1 cellular context compared by ENCODE assay signal in the genomic region with DNA sequence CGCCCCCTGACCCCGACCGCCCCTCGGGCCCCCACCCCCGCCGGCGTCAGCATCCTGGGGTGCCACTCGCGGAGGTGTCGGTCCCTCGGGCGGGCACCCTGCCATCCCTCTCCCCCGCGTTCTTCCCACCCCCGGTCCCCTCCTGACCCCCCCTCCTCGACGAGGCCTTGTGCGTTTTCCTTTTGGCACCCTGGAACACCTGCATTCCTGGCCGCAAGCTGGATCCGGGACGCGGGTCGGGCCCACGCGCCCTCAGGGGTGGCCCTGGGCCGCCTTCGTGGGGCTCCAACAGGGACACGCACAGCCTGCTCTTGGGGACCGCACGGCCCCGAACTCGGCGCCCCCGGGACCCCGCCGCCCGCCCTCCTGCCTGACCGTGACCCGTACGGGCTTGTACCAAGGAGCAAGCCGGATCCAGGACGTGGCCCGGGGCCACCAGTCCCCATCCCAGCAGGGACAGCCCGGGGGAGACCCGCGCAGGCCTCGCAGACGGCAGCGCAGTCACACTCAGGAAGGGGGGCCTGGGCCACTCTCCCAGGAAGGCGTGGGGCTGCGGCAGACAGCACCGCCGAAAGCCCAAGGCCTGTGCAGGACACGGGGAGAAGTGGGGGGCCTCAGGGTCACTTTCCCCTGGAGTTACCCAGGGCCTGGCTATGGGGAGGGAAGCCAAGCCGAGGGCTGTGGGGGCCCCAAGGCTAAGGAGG.
A peak's percentile ranks its signal among the peaks of the same experiment; 100 is the strongest.
TF ChIP-seq lines count a peak whose summit lies in the region.

No MANE protein-coding gene starts in this region.

TF ChIP-seq in HepG2, 621 proteins besides CTCF, POLR2A, EP300 and RAD21 (continued from another document and continues in another):
- TF ChIP-seq PHF21A (CRISPR knock-in tag; IDR thresholded peaks at IDR 0.05) (no peak), NFKBIZ (CRISPR knock-in tag; IDR thresholded peaks at IDR 0.05) (no peak), CHCHD3 (CRISPR knock-in tag; IDR thresholded peaks at IDR 0.05) (0 out of 2 replicates have a peak, but pooled peaks have one; percentile 38), FLYWCH1 (CRISPR knock-in tag; IDR thresholded peaks at IDR 0.05) (no peak), ZNF607 (CRISPR knock-in tag; IDR thresholded peaks at IDR 0.05; ENCODE audit: borderline replicate concordance) (0 out of 2 replicates have a peak, but pooled peaks have one; percentile 43), ZNF619 (CRISPR knock-in tag; IDR thresholded peaks at IDR 0.05) (no peak), AGO2 (optimal IDR thresholded peaks at IDR 0.05; ENCODE audit: low read depth, low read length) (peak; percentile 26), GPN1 (CRISPR knock-in tag; IDR thresholded peaks at IDR 0.05; ENCODE audit: borderline replicate concordance) (no peak), IKZF1 (IDR thresholded peaks at IDR 0.05) (no peak), RBAK (CRISPR knock-in tag; IDR thresholded peaks at IDR 0.05) (no peak), ZFP41 (CRISPR knock-in tag; IDR thresholded peaks at IDR 0.05; ENCODE audit: borderline replicate concordance) (no peak), SP140L (CRISPR knock-in tag; IDR thresholded peaks at IDR 0.05; ENCODE audit: borderline replicate concordance) (no peak), ZNF501 (CRISPR knock-in tag; IDR thresholded peaks at IDR 0.05) (0 out of 2 replicates have a peak, but pooled peaks have one; percentile 39), SP2 (CRISPR knock-in tag; IDR thresholded peaks at IDR 0.05) (peak; percentile 20; the same call in 1 of the 2 replicates), ZNF556 (CRISPR knock-in tag; IDR thresholded peaks at IDR 0.05; ENCODE audit: borderline replicate concordance) (0 out of 2 replicates have a peak, but pooled peaks have one; percentile 47), SMAD1 (CRISPR knock-in tag; IDR thresholded peaks at IDR 0.05; ENCODE audit: borderline replicate concordance, low read depth) (no peak), MIXL1 (CRISPR knock-in tag; IDR thresholded peaks at IDR 0.05) (no peak), ASH2L (IDR thresholded peaks at IDR 0.05; ENCODE audit: insufficient read length, low read depth, low read length) (no peak), ZFX (CRISPR knock-in tag; IDR thresholded peaks at IDR 0.05; ENCODE audit: low read depth) (peak; percentile 15; the same call in 1 of the 2 replicates), PAF1 (CRISPR knock-in tag; IDR thresholded peaks at IDR 0.05) (no peak), ZNF724P (CRISPR knock-in tag; IDR thresholded peaks at IDR 0.05; ENCODE audit: borderline replicate concordance) (0 out of 2 replicates have a peak, but pooled peaks have one; percentile 40), RFX3 (CRISPR knock-in tag; IDR thresholded peaks at IDR 0.05) (no peak), AHR (CRISPR knock-in tag; IDR thresholded peaks at IDR 0.05) (no peak), ZFP1 (CRISPR knock-in tag; IDR thresholded peaks at IDR 0.05) (no peak), ZBTB38 (CRISPR knock-in tag; IDR thresholded peaks at IDR 0.05) (0 out of 2 replicates have a peak, but pooled peaks have one; percentile 29)
- TF ChIP-seq, protein P1, sequence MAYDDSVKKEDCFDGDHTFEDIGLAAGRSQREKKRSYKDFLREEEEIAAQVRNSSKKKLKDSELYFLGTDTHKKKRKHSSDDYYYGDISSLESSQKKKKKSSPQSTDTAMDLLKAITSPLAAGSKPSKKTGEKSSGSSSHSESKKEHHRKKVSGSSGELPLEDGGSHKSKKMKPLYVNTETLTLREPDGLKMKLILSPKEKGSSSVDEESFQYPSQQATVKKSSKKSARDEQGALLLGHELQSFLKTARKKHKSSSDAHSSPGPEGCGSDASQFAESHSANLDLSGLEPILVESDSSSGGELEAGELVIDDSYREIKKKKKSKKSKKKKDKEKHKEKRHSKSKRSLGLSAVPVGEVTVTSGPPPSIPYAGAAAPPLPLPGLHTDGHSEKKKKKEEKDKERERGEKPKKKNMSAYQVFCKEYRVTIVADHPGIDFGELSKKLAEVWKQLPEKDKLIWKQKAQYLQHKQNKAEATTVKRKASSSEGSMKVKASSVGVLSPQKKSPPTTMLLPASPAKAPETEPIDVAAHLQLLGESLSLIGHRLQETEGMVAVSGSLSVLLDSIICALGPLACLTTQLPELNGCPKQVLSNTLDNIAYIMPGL (CRISPR knock-in tag; IDR thresholded peaks at IDR 0.05; ENCODE audit: borderline replicate concordance in 1 of 2, low read depth in 1 of 2), result no peak
- TF ChIP-seq, protein P2, sequence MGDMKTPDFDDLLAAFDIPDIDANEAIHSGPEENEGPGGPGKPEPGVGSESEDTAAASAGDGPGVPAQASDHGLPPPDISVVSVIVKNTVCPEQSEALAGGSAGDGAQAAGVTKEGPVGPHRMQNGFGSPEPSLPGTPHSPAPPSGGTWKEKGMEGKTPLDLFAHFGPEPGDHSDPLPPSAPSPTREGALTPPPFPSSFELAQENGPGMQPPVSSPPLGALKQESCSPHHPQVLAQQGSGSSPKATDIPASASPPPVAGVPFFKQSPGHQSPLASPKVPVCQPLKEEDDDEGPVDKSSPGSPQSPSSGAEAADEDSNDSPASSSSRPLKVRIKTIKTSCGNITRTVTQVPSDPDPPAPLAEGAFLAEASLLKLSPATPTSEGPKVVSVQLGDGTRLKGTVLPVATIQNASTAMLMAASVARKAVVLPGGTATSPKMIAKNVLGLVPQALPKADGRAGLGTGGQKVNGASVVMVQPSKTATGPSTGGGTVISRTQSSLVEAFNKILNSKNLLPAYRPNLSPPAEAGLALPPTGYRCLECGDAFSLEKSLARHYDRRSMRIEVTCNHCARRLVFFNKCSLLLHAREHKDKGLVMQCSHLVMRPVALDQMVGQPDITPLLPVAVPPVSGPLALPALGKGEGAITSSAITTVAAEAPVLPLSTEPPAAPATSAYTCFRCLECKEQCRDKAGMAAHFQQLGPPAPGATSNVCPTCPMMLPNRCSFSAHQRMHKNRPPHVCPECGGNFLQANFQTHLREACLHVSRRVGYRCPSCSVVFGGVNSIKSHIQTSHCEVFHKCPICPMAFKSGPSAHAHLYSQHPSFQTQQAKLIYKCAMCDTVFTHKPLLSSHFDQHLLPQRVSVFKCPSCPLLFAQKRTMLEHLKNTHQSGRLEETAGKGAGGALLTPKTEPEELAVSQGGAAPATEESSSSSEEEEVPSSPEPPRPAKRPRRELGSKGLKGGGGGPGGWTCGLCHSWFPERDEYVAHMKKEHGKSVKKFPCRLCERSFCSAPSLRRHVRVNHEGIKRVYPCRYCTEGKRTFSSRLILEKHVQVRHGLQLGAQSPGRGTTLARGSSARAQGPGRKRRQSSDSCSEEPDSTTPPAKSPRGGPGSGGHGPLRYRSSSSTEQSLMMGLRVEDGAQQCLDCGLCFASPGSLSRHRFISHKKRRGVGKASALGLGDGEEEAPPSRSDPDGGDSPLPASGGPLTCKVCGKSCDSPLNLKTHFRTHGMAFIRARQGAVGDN (CRISPR knock-in tag; IDR thresholded peaks at IDR 0.05), result peak; percentile 6; the same call in 1 of the 2 replicates
- TF ChIP-seq, protein P3, sequence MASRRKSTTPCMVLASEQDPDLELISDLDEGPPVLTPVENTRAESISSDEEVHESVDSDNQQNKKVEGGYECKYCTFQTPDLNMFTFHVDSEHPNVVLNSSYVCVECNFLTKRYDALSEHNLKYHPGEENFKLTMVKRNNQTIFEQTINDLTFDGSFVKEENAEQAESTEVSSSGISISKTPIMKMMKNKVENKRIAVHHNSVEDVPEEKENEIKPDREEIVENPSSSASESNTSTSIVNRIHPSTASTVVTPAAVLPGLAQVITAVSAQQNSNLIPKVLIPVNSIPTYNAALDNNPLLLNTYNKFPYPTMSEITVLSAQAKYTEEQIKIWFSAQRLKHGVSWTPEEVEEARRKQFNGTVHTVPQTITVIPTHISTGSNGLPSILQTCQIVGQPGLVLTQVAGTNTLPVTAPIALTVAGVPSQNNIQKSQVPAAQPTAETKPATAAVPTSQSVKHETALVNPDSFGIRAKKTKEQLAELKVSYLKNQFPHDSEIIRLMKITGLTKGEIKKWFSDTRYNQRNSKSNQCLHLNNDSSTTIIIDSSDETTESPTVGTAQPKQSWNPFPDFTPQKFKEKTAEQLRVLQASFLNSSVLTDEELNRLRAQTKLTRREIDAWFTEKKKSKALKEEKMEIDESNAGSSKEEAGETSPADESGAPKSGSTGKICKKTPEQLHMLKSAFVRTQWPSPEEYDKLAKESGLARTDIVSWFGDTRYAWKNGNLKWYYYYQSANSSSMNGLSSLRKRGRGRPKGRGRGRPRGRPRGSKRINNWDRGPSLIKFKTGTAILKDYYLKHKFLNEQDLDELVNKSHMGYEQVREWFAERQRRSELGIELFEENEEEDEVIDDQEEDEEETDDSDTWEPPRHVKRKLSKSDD (CRISPR knock-in tag; IDR thresholded peaks at IDR 0.05; ENCODE audit: low read depth), result no peak
- TF ChIP-seq, protein P4, sequence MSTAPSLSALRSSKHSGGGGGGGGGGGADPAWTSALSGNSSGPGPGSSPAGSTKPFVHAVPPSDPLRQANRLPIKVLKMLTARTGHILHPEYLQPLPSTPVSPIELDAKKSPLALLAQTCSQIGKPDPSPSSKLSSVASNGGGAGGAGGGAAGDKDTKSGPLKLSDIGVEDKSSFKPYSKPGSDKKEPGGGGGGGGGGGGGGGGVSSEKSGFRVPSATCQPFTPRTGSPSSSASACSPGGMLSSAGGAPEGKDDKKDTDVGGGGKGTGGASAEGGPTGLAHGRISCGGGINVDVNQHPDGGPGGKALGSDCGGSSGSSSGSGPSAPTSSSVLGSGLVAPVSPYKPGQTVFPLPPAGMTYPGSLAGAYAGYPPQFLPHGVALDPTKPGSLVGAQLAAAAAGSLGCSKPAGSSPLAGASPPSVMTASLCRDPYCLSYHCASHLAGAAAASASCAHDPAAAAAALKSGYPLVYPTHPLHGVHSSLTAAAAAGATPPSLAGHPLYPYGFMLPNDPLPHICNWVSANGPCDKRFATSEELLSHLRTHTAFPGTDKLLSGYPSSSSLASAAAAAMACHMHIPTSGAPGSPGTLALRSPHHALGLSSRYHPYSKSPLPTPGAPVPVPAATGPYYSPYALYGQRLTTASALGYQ (CRISPR knock-in tag; IDR thresholded peaks at IDR 0.05), result no peak
- TF ChIP-seq, protein P5, sequence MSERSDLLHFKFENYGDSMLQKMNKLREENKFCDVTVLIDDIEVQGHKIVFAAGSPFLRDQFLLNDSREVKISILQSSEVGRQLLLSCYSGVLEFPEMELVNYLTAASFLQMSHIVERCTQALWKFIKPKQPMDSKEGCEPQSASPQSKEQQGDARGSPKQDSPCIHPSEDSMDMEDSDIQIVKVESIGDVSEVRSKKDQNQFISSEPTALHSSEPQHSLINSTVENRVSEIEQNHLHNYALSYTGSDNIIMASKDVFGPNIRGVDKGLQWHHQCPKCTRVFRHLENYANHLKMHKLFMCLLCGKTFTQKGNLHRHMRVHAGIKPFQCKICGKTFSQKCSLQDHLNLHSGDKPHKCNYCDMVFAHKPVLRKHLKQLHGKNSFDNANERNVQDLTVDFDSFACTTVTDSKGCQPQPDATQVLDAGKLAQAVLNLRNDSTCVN (CRISPR knock-in tag; IDR thresholded peaks at IDR 0.05; ENCODE audit: borderline replicate concordance), result 0 out of 2 replicates have a peak, but pooled peaks have one; percentile 27
- TF ChIP-seq, protein P6, sequence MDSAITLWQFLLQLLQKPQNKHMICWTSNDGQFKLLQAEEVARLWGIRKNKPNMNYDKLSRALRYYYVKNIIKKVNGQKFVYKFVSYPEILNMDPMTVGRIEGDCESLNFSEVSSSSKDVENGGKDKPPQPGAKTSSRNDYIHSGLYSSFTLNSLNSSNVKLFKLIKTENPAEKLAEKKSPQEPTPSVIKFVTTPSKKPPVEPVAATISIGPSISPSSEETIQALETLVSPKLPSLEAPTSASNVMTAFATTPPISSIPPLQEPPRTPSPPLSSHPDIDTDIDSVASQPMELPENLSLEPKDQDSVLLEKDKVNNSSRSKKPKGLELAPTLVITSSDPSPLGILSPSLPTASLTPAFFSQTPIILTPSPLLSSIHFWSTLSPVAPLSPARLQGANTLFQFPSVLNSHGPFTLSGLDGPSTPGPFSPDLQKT (CRISPR knock-in tag; IDR thresholded peaks at IDR 0.05; ENCODE audit: borderline replicate concordance), result no peak
- TF ChIP-seq, protein P7, sequence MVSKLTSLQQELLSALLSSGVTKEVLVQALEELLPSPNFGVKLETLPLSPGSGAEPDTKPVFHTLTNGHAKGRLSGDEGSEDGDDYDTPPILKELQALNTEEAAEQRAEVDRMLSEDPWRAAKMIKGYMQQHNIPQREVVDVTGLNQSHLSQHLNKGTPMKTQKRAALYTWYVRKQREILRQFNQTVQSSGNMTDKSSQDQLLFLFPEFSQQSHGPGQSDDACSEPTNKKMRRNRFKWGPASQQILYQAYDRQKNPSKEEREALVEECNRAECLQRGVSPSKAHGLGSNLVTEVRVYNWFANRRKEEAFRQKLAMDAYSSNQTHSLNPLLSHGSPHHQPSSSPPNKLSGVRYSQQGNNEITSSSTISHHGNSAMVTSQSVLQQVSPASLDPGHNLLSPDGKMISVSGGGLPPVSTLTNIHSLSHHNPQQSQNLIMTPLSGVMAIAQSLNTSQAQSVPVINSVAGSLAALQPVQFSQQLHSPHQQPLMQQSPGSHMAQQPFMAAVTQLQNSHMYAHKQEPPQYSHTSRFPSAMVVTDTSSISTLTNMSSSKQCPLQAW (CRISPR knock-in tag; IDR thresholded peaks at IDR 0.05), result peak; percentile 47; the same call in 1 of the 2 replicates
- TF ChIP-seq, protein P8, sequence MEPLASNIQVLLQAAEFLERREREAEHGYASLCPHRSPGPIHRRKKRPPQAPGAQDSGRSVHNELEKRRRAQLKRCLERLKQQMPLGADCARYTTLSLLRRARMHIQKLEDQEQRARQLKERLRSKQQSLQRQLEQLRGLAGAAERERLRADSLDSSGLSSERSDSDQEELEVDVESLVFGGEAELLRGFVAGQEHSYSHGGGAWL (CRISPR knock-in tag; IDR thresholded peaks at IDR 0.05), result no peak
- TF ChIP-seq, protein P9, sequence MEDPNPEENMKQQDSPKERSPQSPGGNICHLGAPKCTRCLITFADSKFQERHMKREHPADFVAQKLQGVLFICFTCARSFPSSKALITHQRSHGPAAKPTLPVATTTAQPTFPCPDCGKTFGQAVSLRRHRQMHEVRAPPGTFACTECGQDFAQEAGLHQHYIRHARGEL (CRISPR knock-in tag; IDR thresholded peaks at IDR 0.05), result no peak
- TF ChIP-seq, protein P10, sequence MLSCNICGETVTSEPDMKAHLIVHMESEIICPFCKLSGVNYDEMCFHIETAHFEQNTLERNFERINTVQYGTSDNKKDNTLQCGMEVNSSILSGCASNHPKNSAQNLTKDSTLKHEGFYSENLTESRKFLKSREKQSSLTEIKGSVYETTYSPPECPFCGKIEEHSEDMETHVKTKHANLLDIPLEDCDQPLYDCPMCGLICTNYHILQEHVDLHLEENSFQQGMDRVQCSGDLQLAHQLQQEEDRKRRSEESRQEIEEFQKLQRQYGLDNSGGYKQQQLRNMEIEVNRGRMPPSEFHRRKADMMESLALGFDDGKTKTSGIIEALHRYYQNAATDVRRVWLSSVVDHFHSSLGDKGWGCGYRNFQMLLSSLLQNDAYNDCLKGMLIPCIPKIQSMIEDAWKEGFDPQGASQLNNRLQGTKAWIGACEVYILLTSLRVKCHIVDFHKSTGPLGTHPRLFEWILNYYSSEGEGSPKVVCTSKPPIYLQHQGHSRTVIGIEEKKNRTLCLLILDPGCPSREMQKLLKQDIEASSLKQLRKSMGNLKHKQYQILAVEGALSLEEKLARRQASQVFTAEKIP (CRISPR knock-in tag; IDR thresholded peaks at IDR 0.05; ENCODE audit: borderline replicate concordance), result no peak
